Comparison of ENCODE assay signal across 13 cellular contexts in the genomic region with DNA sequence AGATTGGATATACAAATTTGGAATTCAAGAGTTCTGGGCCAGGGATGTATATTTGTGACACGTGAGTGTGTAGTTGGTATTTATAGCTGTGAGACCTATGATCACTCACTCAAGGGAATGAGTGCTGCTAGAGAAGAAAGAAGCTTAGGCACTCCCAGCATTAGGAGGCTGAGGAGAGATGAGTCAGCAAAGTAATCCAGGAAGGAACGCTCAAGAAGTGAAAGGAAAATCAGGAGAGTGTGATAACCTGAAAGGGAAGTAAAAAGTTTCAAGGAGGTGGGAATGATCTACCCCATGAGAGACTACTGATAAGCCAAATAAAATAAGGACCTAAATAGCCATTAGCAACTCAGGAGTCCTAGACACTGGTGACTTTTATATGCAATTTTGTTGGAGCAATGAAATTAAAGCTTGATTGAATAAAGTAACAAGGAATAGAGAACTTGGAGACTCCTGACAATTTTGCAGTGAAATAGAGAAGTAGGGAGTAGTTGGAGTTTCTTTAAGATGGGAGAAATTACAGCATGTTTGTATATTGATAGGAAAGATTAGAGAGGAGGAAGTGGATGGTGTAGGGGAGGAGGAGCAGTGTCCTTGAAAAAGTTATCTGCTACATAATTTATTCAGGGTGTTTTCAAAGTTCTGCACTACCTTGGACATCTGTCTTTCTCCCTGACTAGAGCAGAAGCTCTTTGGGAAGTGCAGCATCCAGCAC.
DNase-seq lines count a peak whose midpoint lies in the region; ATAC-seq lines count a peak whose summit lies in the region.
"Had no signal": no experiment of that assay in that cellular context is flagged by ENCODE, and none has a peak within 500 bp of the region (broad histone marks: within the 10 kb centered on the region; RNA-seq: fewer than 3 reads in every experiment).

No MANE protein-coding gene starts in this region.

- POLR2A ChIA-PET in activated CD4-positive, alpha-beta memory T cell treated with anti-CD3 and anti-CD28 coated beads, Interleukin-2, amount 10 ng/mL, durations not matched to agents 7 days and 5 days (lab: Charles Lee): no interaction called here

- DNase-seq in AG08396 (ENCODE audit: low spot score) (peak; percentile 10), HPDE6-E6E7 (ENCODE audit: extremely low spot score) (peak; percentile 45), amniotic stem cell (lab: John Stamatoyannopoulos, UW) (peak; percentile 1), iPS-NIHi7 (ENCODE audit: extremely low spot score) (peak; percentile 19)
- DNase-seq in activated naive CD4-positive, alpha-beta T cell treated with anti-CD3 and anti-CD28 coated beads, Interleukin-2, amount 50 U/mL, for 16 hours: no peak
- no peak for DNase-seq in activated CD4-positive, alpha-beta memory T cell treated with anti-CD3 and anti-CD28 coated beads, Interleukin-2, amount 10 ng/mL, durations not matched to agents 7 days and 5 days
- DNase-seq: CD8-positive, alpha-beta memory T cell; foreskin melanocyte; NCI-H526 treated with DMSO at 0.1 percent for 48 hours; retina had no signal

- no peaks in the 10 kb centered on the region for H3K27me3 Mint-ChIP-seq in activated CD4-positive, alpha-beta memory T cell treated with anti-CD3 and anti-CD28 coated beads, Interleukin-2, amount 10 ng/mL, durations not matched to agents 7 days and 5 days
- H3K27me3 Mint-ChIP-seq: brain; CD8-positive, alpha-beta memory T cell had no signal

- no peaks in the 10 kb centered on the region for H3K9me3 Mint-ChIP-seq in activated CD4-positive, alpha-beta memory T cell treated with anti-CD3 and anti-CD28 coated beads, Interleukin-2, amount 10 ng/mL, durations not matched to agents 7 days and 5 days
- H3K9me3 Mint-ChIP-seq: brain; CD8-positive, alpha-beta memory T cell had no signal

- no peaks in the 10 kb centered on the region for H3K36me3 Mint-ChIP-seq in activated CD4-positive, alpha-beta memory T cell treated with anti-CD3 and anti-CD28 coated beads, Interleukin-2, amount 10 ng/mL, durations not matched to agents 7 days and 5 days (ENCODE audit: low read depth)
- H3K36me3 Mint-ChIP-seq: brain had no signal

- H3K4me3 Mint-ChIP-seq in activated CD4-positive, alpha-beta memory T cell treated with anti-CD3 and anti-CD28 coated beads, Interleukin-2, amount 10 ng/mL, durations not matched to agents 7 days and 5 days: no peak overlapping the region
- H3K4me3 Mint-ChIP-seq: brain; CD8-positive, alpha-beta memory T cell had no signal

- H3K27ac Mint-ChIP-seq in activated CD4-positive, alpha-beta memory T cell treated with anti-CD3 and anti-CD28 coated beads, Interleukin-2, amount 10 ng/mL, durations not matched to agents 7 days and 5 days: no peak overlapping the region
- H3K27ac Mint-ChIP-seq: brain; CD8-positive, alpha-beta memory T cell had no signal

- ATAC-seq in GM18873 (IDR thresholded peaks at IDR 0.05; ENCODE audit: low FRiP score, unreplicated experiment) (no peak), GM18498 (IDR thresholded peaks at IDR 0.05; ENCODE audit: unreplicated experiment) (no peak)

- H3K4me1 Mint-ChIP-seq in activated CD4-positive, alpha-beta memory T cell treated with anti-CD3 and anti-CD28 coated beads, Interleukin-2, amount 10 ng/mL, durations not matched to agents 7 days and 5 days: peaks cover 6% of the 10 kb centered on the region

- CTCF ChIA-PET in activated CD4-positive, alpha-beta memory T cell treated with anti-CD3 and anti-CD28 coated beads, Interleukin-2, amount 10 ng/mL, durations not matched to agents 7 days and 5 days (lab: Charles Lee): interaction anchor here (0.8 kb wide), 1 partner anchor 645 kb away, joined by 3 read pairs; no protein-coding TSS in a partner anchor

Comparison
In these comparisons a context has a peak if more than half of its experiments do, and no peak if none do; other contexts are left out.
1. DNase-seq: peak in AG08396 (single experiment), HPDE6-E6E7 (single experiment), amniotic stem cell (single experiment) and iPS-NIHi7 (single experiment); none in activated naive CD4-positive, alpha-beta T cell treated with anti-CD3 and anti-CD28 coated beads, Interleukin-2, amount 50 U/mL, for 16 hours (single experiment) and activated CD4-positive, alpha-beta memory T cell treated with anti-CD3 and anti-CD28 coated beads, Interleukin-2, amount 10 ng/mL, durations not matched to agents 7 days and 5 days (single experiment).